ENCODE assay signal across 7 cellular contexts in the genomic region with DNA sequence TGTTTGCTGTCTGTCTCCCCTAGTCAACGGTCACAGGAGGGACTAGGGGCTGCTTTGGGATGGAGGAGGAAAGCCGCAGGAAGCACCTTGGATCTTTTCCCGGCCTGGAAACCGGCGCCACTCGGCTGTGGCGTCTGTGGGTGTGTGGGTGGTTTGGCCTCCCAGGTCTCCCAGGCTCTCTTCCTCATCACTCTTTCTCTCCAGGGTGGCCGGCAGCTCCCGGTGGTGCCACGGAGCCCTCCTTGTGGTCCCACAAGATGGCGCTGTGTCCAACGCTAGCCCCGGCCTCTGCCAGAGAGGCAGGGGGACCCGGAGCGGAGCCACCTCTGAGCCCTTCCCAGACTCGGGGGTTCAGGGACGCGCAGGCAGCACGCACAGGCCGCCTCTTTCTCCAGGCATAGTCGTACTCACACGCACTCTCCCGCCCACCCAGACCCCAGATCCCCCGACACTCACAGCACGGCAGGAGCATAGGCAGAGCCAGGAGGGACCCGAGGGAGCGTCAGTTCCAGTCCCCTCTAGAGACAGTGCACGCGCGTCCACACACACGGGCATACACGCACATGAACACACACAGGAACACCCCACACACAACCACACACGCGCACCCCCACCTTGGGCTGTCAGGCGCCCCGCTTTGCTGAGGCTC. TPM values are rescaled to one million over a fixed set of nuclear protein-coding genes. Genes with fewer than 3 reads are reported as not detected.
DNase-seq lines count a peak whose midpoint lies in the region; ATAC-seq, FAIRE-seq and TF ChIP-seq lines count a peak whose summit lies in the region.

No MANE protein-coding gene starts in this region.

- 11% methylated on average over 20 of the region's 36 CpGs for WGBS in mammary epithelial cell (ENCODE audit: low coverage, missing lambda C conversion rate)

- ATAC-seq in activated B cell treated with CpG ODN at 0.5 μM for 24 hours (ENCODE audit: low read depth) (peak; percentile 42), HG02610 (IDR thresholded peaks at IDR 0.05; ENCODE audit: unreplicated experiment) (no peak)

- H3K27me3 ChIP-seq in mammary epithelial cell (ENCODE audit: insufficient read depth, low read length), result no peaks in the 10 kb centered on the region

- peaks cover 5% of the 10 kb centered on the region for H3K27me3 Mint-ChIP-seq in activated B cell treated with CpG ODN at 0.5 μM for 24 hours

- peak; percentile 87 for DNase-seq in GM12891 (ENCODE audit: insufficient read length, low spot score)
- DNase-seq in NCI-H1694 treated with DMSO at 0.1 percent for 48 hours (lab: John Stamatoyannopoulos, UW), result peak; percentile 74
- DNase-seq in activated B cell treated with CpG ODN at 0.5 μM for 24 hours, result peak; percentile 37
- DNase-seq in mammary epithelial cell, result peak; percentile 44
- peak; percentile 92 for DNase-seq in islet precursor cell
- DNase-seq in stimulated activated CD4-positive, alpha-beta T cell treated with anti-CD3 and anti-CD28 coated beads, Interleukin-12 subunit alpha, Interleukin-12 subunit beta, amount 100 ng/mL, for 48 hours (ENCODE audit: low read depth in 2 of 3, low spot score in 1 of 3), result peak; percentile 48 to 69 (median 54)

- no peaks in the 10 kb centered on the region for H3K36me3 Mint-ChIP-seq in activated B cell treated with CpG ODN at 0.5 μM for 24 hours (ENCODE audit: low read depth)

- H3K9me3 Mint-ChIP-seq in activated B cell treated with CpG ODN at 0.5 μM for 24 hours, result no peaks in the 10 kb centered on the region

- H3K9me3 ChIP-seq in mammary epithelial cell (replicated peaks; ENCODE audit: insufficient read depth, low read length), result no peaks in the 10 kb centered on the region

- peak overlapping the region; percentile 63 for H3K4me2 ChIP-seq in mammary epithelial cell (ENCODE audit: insufficient read depth, low read depth, low read length)

- intact Hi-C loops in activated B cell treated with CpG ODN at 0.5 μM for 24 hours (cut with micrococcal nuclease), result loop anchor here (1.0 to 5.0 kb wide), 2 partner anchors 286 to 368 kb away; a partner anchor contains a TSS
- intact Hi-C loops in mammary epithelial cell (cut with micrococcal nuclease), result loop anchor here (1.0 to 10.0 kb wide), 5 partner anchors 79 to 689 kb away; a partner anchor contains a TSS

- no peak for TF ChIP-seq CTCF in activated B cell treated with CpG ODN at 0.5 μM for 24 hours (IDR thresholded peaks at IDR 0.05)
- peak; percentile 57 to 79 for TF ChIP-seq CTCF in mammary epithelial cell (conservative IDR thresholded peaks at IDR 0.05 in 1 of 2, IDR thresholded peaks at IDR 0.05 in 1 of 2; ENCODE audit: extremely low read depth in 1 of 2, insufficient read depth in 1 of 2, low read depth in 1 of 2, low read length in 2 of 2)

- no peak overlapping the region for H3K27ac Mint-ChIP-seq in activated B cell treated with CpG ODN at 0.5 μM for 24 hours

- no peaks in the 10 kb centered on the region for H3K36me3 ChIP-seq in mammary epithelial cell (ENCODE audit: insufficient read depth, low read length)

- H3K4me3 ChIP-seq in mammary epithelial cell (replicated peaks in 1 of 3; ENCODE audit: insufficient read depth in 1 of 3, low read depth in 2 of 3, low read length in 3 of 3), result peak overlapping the region in 2 of 3 experiments; percentile 6 to 22

- dilution Hi-C loops in mammary epithelial cell (cut with HindIII; ENCODE audit: low sequenced_read_pairs), result no loop called here

- BruUV-seq in mammary epithelial cell (replicated peaks; lab: Mats Ljungman, UMichigan), result no TSS peak

- H3K4me1 Mint-ChIP-seq in activated B cell treated with CpG ODN at 0.5 μM for 24 hours, result peaks cover 5% of the 10 kb centered on the region

- peaks cover 8% of the 10 kb centered on the region for H3K4me1 ChIP-seq in mammary epithelial cell (ENCODE audit: insufficient read depth, low read length)

- H4K20me1 ChIP-seq in mammary epithelial cell (ENCODE audit: insufficient read depth, low read length), result no peaks in the 10 kb centered on the region

- H3K27ac ChIP-seq in mammary epithelial cell (ENCODE audit: insufficient read depth, low read depth, low read length), result no peak overlapping the region

- CTCF ChIA-PET in activated B cell treated with CpG ODN at 0.5 μM for 24 hours (lab: Charles Lee), result interaction anchor here (1.0 kb wide), 1 partner anchor 368 kb away, joined by 4 read pairs; no protein-coding TSS in a partner anchor
- CTCF ChIA-PET in mammary epithelial cell (lab: Charles Lee; ENCODE audit: low non-redundant PET), result interaction anchor here (0.6 kb wide), 1 partner anchor 733 kb away, joined by 5 read pairs; no protein-coding TSS in a partner anchor

- in situ Hi-C loops in mammary epithelial cell (cut with MboI; ENCODE audit: low sequenced_read_pairs in 2 of 2), result loop anchor here (5.0 to 25.0 kb wide), 3 partner anchors 366 to 691 kb away; a partner anchor contains a TSS

- H3K9ac ChIP-seq in mammary epithelial cell (ENCODE audit: insufficient read depth, low read length), result no peak overlapping the region

- POLR2A ChIA-PET in activated B cell treated with CpG ODN at 0.5 μM for 24 hours (lab: Charles Lee), result no interaction called here

- H2AFZ ChIP-seq in mammary epithelial cell (ENCODE audit: low read depth, low read length), result peak overlapping the region; percentile 78

- TF ChIP-seq POLR2A in GM12891 (IDR thresholded peaks at IDR 0.05; ENCODE audit: low read depth, low read length), result no peak

- FAIRE-seq in GM12891 (lab: Jason Lieb, UNC), result peak; percentile 76

- H3K79me2 ChIP-seq in mammary epithelial cell (ENCODE audit: insufficient read depth, low read length), result no peaks in the 10 kb centered on the region

- no peak overlapping the region for H3K4me3 Mint-ChIP-seq in activated B cell treated with CpG ODN at 0.5 μM for 24 hours

TF ChIP-seq in GM12891, 5 proteins besides CTCF, POLR2A, EP300 and RAD21:
- no peak for TF ChIP-seq POU2F2 (IDR thresholded peaks at IDR 0.05; ENCODE audit: low read depth, low read length)
- no peak for TF ChIP-seq SPI1 (IDR thresholded peaks at IDR 0.05; ENCODE audit: low read depth, low read length)
- TF ChIP-seq TAF1 (IDR thresholded peaks at IDR 0.05; ENCODE audit: low read depth, low read length), result no peak
- no peak for TF ChIP-seq POLR2AphosphoS5 (IDR thresholded peaks at IDR 0.05; ENCODE audit: low read depth, low read length)
- TF ChIP-seq PAX5 (IDR thresholded peaks at IDR 0.05; ENCODE audit: insufficient read depth, low read length, severe bottlenecking), result no peak
TF ChIP-seq in GM12891: peak in this region for 0.

RNA-seq across cellular contexts. Expression of a gene that starts 31.2 kb away (rescaled TPM):
- not detected for polyA plus RNA-seq in GM12891 (2012; ENCODE audit: low read depth, missing spikeins)
- total RNA-seq in activated B cell treated with CpG ODN at 0.5 μM for 24 hours (not detected in 2 replicates), mammary epithelial cell (not detected)
- not detected for polyA plus RNA-seq in mammary epithelial cell
- not detected for polyA minus RNA-seq in mammary epithelial cell

Comparison
In these comparisons a context has a peak if more than half of its experiments do, and no peak if none do; other contexts are left out.
1. DNase-seq: peak in every context shown above with its lines; median percentile 92 in islet precursor cell; 87 in GM12891; 74 in NCI-H1694 treated with DMSO at 0.1 percent for 48 hours; 54 in stimulated activated CD4-positive, alpha-beta T cell treated with anti-CD3 and anti-CD28 coated beads, Interleukin-12 subunit alpha, Interleukin-12 subunit beta, amount 100 ng/mL, for 48 hours; 44 in mammary epithelial cell; 37 in activated B cell treated with CpG ODN at 0.5 μM for 24 hours.